ENCODE assay signal across 8 cellular contexts in genomic region chr12:56724989-56725722, GRCh38. TPM values are rescaled to one million over a fixed set of nuclear protein-coding genes. Genes with fewer than 3 reads are reported as not detected.
A peak's percentile ranks its signal among the peaks of the same experiment; 100 is the strongest.
DNase-seq lines count a peak whose midpoint lies in the region; ATAC-seq, FAIRE-seq and TF ChIP-seq lines count a peak whose summit lies in the region.

Gene NACA, minus strand, starts transcription at chr12:56725299. Its CDS starts 778 bp downstream, at chr12:56724521.

- H3K79me2 ChIP-seq in smooth muscle cell (ENCODE audit: low read depth), result peaks cover 49% of the 10 kb centered on the region

- H3K4me2 ChIP-seq in smooth muscle cell, result peak within 1 kb of the TSS; percentile 95

- CTCF ChIA-PET in AG04449 (lab: Yijun Ruan, JAX), result interaction anchor here (1.2 to 2.6 kb wide), 3 partner anchors 88 to 337 kb away, joined by 3 to 10 read pairs (median 5); no protein-coding TSS in a partner anchor

- H3K4me3 ChIP-seq in AG04449 (ENCODE audit: low read depth, low read length) (peak within 1 kb of the TSS; percentile 99), WI38 (ENCODE audit: low read depth, low read length) (peak within 1 kb of the TSS; percentile 100), bronchial epithelial cell (ENCODE audit: low read depth, low read length) (peak within 1 kb of the TSS; percentile 68), smooth muscle cell (peak within 1 kb of the TSS; percentile 83)

- peak within 1 kb of the TSS; percentile 95 for H3K9ac ChIP-seq in smooth muscle cell (ENCODE audit: low read depth)

- H3K4me1 ChIP-seq in smooth muscle cell (ENCODE audit: low read depth), result peaks cover 40% of the 10 kb centered on the region

- H3K9me3 ChIP-seq in smooth muscle cell (replicated peaks; ENCODE audit: low read depth), result no peaks in the 10 kb centered on the region

- POLR2A ChIA-PET in AG04449 (lab: Yijun Ruan, JAX), result interaction anchor here (0.6 to 1.5 kb wide), 10 partner anchors 9 to 362 kb away, joined by 3 to 12 read pairs (median 4); partner anchors contain the start of gene PTGES3

- H3F3A ChIP-seq in smooth muscle cell (ENCODE audit: low read depth), result peaks cover 16% of the 10 kb centered on the region

- peaks cover 46% of the 10 kb centered on the region for H4K20me1 ChIP-seq in smooth muscle cell (ENCODE audit: low read depth)

- WGBS in smooth muscle cell (ENCODE audit: low lambda C conversion rate), result under 1% methylated on average over 46 of the region's 46 CpGs

- peak; percentile 93 for ATAC-seq in GM18907 (IDR thresholded peaks at IDR 0.05; ENCODE audit: unreplicated experiment)
- ATAC-seq in HG03159 (IDR thresholded peaks at IDR 0.05; ENCODE audit: unreplicated experiment), result peak; percentile 92

- H2AFZ ChIP-seq in smooth muscle cell (ENCODE audit: low read depth), result peak within 1 kb of the TSS; percentile 96

- DNase-seq in AG04449 (ENCODE audit: low read depth, low spot score) (peak; percentile 93), NCI-H2227 treated with DMSO at 0.1 percent for 48 hours (lab: John Stamatoyannopoulos, UW) (peak; percentile 92), bronchial epithelial cell (ENCODE audit: low read depth) (peak; percentile 94), iPS-NIHi11 (ENCODE audit: low spot score) (peak; percentile 99), smooth muscle cell (lab: John Stamatoyannopoulos, UW; ENCODE audit: unreplicated experiment) (peak; percentile 89)

- H3K27me3 ChIP-seq in bronchial epithelial cell (ENCODE audit: control insufficient read depth, insufficient read depth, low read length) (no peaks in the 10 kb centered on the region), smooth muscle cell (ENCODE audit: low read depth) (no peaks in the 10 kb centered on the region)

- TF ChIP-seq CTCF in AG04449 (IDR thresholded peaks at IDR 0.05; ENCODE audit: insufficient read depth, low read length, missing control alignments) (no peak), WI38 (IDR thresholded peaks at IDR 0.05; ENCODE audit: low read depth, low read length) (no peak), bronchial epithelial cell (IDR thresholded peaks at IDR 0.05; ENCODE audit: insufficient read depth, low read length, severe bottlenecking) (no peak), smooth muscle cell (IDR thresholded peaks at IDR 0.05; ENCODE audit: borderline replicate concordance, insufficient read depth, poor library complexity, severe bottlenecking) (no peak)

- peaks cover 6% of the 10 kb centered on the region for H3K36me3 ChIP-seq in bronchial epithelial cell (ENCODE audit: control insufficient read depth, insufficient read depth, low read length)
- H3K36me3 ChIP-seq in smooth muscle cell (ENCODE audit: low read depth), result no peaks in the 10 kb centered on the region

- H3K27ac ChIP-seq in smooth muscle cell (ENCODE audit: low read depth), result peak within 1 kb of the TSS; percentile 89

- FAIRE-seq in bronchial epithelial cell (lab: Jason Lieb, UNC), result no peak

RNA-seq across cellular contexts. Expression of gene NACA, which starts in this region (rescaled TPM):
- total RNA-seq in bronchial epithelial cell, result 1,412 and 1,419 TPM in 2 replicates
- total RNA-seq in smooth muscle cell, result 906 and 1,062 TPM in 2 replicates
- polyA plus RNA-seq in smooth muscle cell, result 625 and 713 TPM in 2 replicates

Comparison
In these comparisons a context has a peak if more than half of its experiments do, and no peak if none do; other contexts are left out.
1. Peak in every context shown above with its lines: DNase-seq, ATAC-seq, H3K4me3 ChIP-seq and H3K27ac ChIP-seq.